Comparison of ENCODE assay signal across 8 cellular contexts in genomic region chr4:70651864-70652506, GRCh38. TPM values are rescaled to one million over a fixed set of nuclear protein-coding genes. Genes with fewer than 3 reads are reported as not detected.
DNase-seq lines count a peak whose midpoint lies in the region; ATAC-seq and FAIRE-seq lines count a peak whose summit lies in the region.

No MANE protein-coding gene starts in this region.

- no peaks in the 10 kb centered on the region for H3K9me3 Mint-ChIP-seq in activated naive CD4-positive, alpha-beta T cell treated with anti-CD3 and anti-CD28 coated beads for 36 hours
- no peaks in the 10 kb centered on the region for H3K9me3 Mint-ChIP-seq in naive B cell

- H3K27me3 Mint-ChIP-seq in activated naive CD4-positive, alpha-beta T cell treated with anti-CD3 and anti-CD28 coated beads for 36 hours (ENCODE audit: low read depth) = peaks cover 1% of the 10 kb centered on the region
- no peaks in the 10 kb centered on the region for H3K27me3 Mint-ChIP-seq in naive B cell

- H3K27ac Mint-ChIP-seq in activated naive CD4-positive, alpha-beta T cell treated with anti-CD3 and anti-CD28 coated beads for 36 hours = no peak overlapping the region
- peak overlapping the region in 1 of 6 donors; percentile 47 for H3K27ac Mint-ChIP-seq in naive B cell

- no peaks in the 10 kb centered on the region for H3K36me3 Mint-ChIP-seq in activated naive CD4-positive, alpha-beta T cell treated with anti-CD3 and anti-CD28 coated beads for 36 hours (ENCODE audit: low read depth)
- H3K36me3 Mint-ChIP-seq in naive B cell = no peaks in the 10 kb centered on the region

- CTCF ChIA-PET in activated naive CD4-positive, alpha-beta T cell treated with anti-CD3 and anti-CD28 coated beads for 36 hours (lab: Charles Lee) = interaction anchor here (0.6 to 1.7 kb wide), 25 partner anchors 12 to 1653 kb away, joined by 3 to 11 read pairs (median 4); partner anchors contain the start of genes MOB1B and UTP3

- DNase-seq in activated naive CD4-positive, alpha-beta T cell treated with anti-CD3 and anti-CD28 coated beads for 36 hours = peak; percentile 9
- DNase-seq in activated naive CD4-positive, alpha-beta T cell treated with Interleukin-2 at 50 U/mL for 16 hours = no peak
- peak; percentile 60 for DNase-seq in OCI-M1 (lab: John Stamatoyannopoulos, UW)
- no peak for DNase-seq in naive B cell
- no peak for DNase-seq in NCI-H1048 (lab: John Stamatoyannopoulos, UW)

- intact Hi-C loops in activated naive CD4-positive, alpha-beta T cell treated with anti-CD3 and anti-CD28 coated beads for 36 hours (cut with micrococcal nuclease) = loop anchor here (1.0 to 10.0 kb wide), 9 partner anchors 36 to 1651 kb away; partner anchors contain the start of gene UTP3

- peak; percentile 31 for FAIRE-seq in endometrium (lab: Jason Lieb, UNC)

- no peaks in the 10 kb centered on the region for H3K4me1 Mint-ChIP-seq in activated naive CD4-positive, alpha-beta T cell treated with anti-CD3 and anti-CD28 coated beads for 36 hours (ENCODE audit: low read depth)
- H3K4me1 Mint-ChIP-seq in naive B cell = peaks cover 0 to 10% (median 3%) of the 10 kb centered on the region in 3 donors

- ATAC-seq in HG03108 (IDR thresholded peaks at IDR 0.05; ENCODE audit: unreplicated experiment) (peak; percentile 37), naive B cell (ENCODE audit: low read depth in 2 of 2) (peak; percentile 30 to 51), GM21526 (IDR thresholded peaks at IDR 0.05; ENCODE audit: low FRiP score, unreplicated experiment) (no peak)

- H3K4me3 Mint-ChIP-seq in activated naive CD4-positive, alpha-beta T cell treated with anti-CD3 and anti-CD28 coated beads for 36 hours = no peak overlapping the region
- no peak overlapping the region for H3K4me3 Mint-ChIP-seq in naive B cell

RNA-seq across cellular contexts. Expression of gene JCHAIN, which starts 14.3 kb away (rescaled TPM):
- not detected for total RNA-seq in activated naive CD4-positive, alpha-beta T cell treated with anti-CD3 and anti-CD28 coated beads for 36 hours
- polyA plus RNA-seq in naive B cell (ENCODE audit: low read depth in 6 of 6) = 100 to 1,000 TPM; 198 to 689 (median 314) TPM

RNA-seq across cellular contexts. Expression of gene ENAM, which starts 23.4 kb away (rescaled TPM):
- total RNA-seq in activated naive CD4-positive, alpha-beta T cell treated with anti-CD3 and anti-CD28 coated beads for 36 hours = not detected
- polyA plus RNA-seq in naive B cell (ENCODE audit: low read depth in 6 of 6) = under 1 TPM in 2 of 6 donors, not detected in 4; 0.13 to 0.15 TPM

RNA-seq across cellular contexts. Expression of gene UTP3, which starts 36.3 kb away (rescaled TPM):
- total RNA-seq in activated naive CD4-positive, alpha-beta T cell treated with anti-CD3 and anti-CD28 coated beads for 36 hours = 10 to 100 TPM; 18.7 to 20.0 TPM
- 10 to 100 TPM in 4 of 6 donors, 1 to 10 TPM in 2; 2.3 to 18.2 (median 13.6) TPM for polyA plus RNA-seq in naive B cell (ENCODE audit: low read depth in 6 of 6)

RNA-seq across cellular contexts. Expression of gene AMBN, which starts 59.9 kb away (rescaled TPM):
- total RNA-seq in activated naive CD4-positive, alpha-beta T cell treated with anti-CD3 and anti-CD28 coated beads for 36 hours = not detected
- polyA plus RNA-seq in naive B cell (ENCODE audit: low read depth in 6 of 6) = not detected

Comparison
In these comparisons a context has a peak if more than half of its experiments do, and no peak if none do; other contexts are left out.
1. DNase-seq: peak in activated naive CD4-positive, alpha-beta T cell treated with anti-CD3 and anti-CD28 coated beads for 36 hours (single experiment) and OCI-M1 (single experiment); none in activated naive CD4-positive, alpha-beta T cell treated with Interleukin-2 at 50 U/mL for 16 hours (single experiment), naive B cell (single experiment) and NCI-H1048 (single experiment).